Comparison of ENCODE assay signal across 26 cellular contexts in the genomic region with DNA sequence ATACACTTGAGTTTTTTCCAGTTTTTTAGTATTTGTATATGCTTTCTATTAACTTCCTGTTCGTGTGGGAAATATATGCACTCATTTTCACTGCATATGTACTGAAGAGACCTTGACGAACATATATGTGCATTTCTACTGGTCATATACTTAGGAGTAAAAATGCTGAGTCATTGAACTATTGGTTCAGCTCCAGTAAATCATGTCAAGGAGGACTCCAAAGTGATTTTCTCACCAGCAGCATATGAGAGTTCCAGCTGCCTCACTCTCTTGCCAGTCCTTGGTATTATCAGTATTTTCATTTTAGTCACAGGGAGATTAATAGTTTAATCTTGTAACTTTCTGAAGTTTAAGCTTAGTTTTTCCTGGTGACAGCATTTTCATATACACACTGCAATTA.
DNase-seq lines count a peak whose midpoint lies in the region; ATAC-seq, FAIRE-seq and TF ChIP-seq lines count a peak whose summit lies in the region.
"Had no signal": no experiment of that assay in that cellular context is flagged by ENCODE, and none has a peak within 500 bp of the region (broad histone marks: within the 10 kb centered on the region; RNA-seq: fewer than 3 reads in every experiment).

No MANE protein-coding gene starts in this region.

- H3K4me3 ChIP-seq in A549 (no peak overlapping the region), fibroblast of lung (replicated peaks in 1 of 4; ENCODE audit: control extremely low read depth in 1 of 4, insufficient read depth in 1 of 4, low read depth in 3 of 4, low read length in 4 of 4) (no peak overlapping the region)
- H3K4me3 ChIP-seq: coronary artery, gastrocnemius medialis, SJCRH30, transverse colon had no signal

- no peak for TF ChIP-seq EP300 in A549 (IDR thresholded peaks at IDR 0.05)

- no peak for TF ChIP-seq RAD21 in A549 (conservative IDR thresholded peaks at IDR 0.05 in 1 of 2, IDR thresholded peaks at IDR 0.05 in 1 of 2)

- CTCF ChIA-PET in A549 (lab: Yijun Ruan, JAX): no interaction called here

- no peak for ATAC-seq in A549
- ATAC-seq in activated CD4-positive, CD25-positive, alpha-beta regulatory T cell treated with anti-CD3 and anti-CD28 coated beads, Interleukin-2, amount 50 U/mL, for 24 hours: no peak
- ATAC-seq: gastrocnemius medialis; stimulated activated naive CD8-positive, alpha-beta T cell treated with anti-CD3 and anti-CD28 coated beads, Interleukin-15, amount 100 ng/mL, for 72 hours; T-helper 17 cell had no signal

- H3K9me3 ChIP-seq in A549 (no peaks in the 10 kb centered on the region), fibroblast of lung (ENCODE audit: control insufficient read depth, insufficient read depth, low read depth, low read length) (no peaks in the 10 kb centered on the region)
- H3K9me3 ChIP-seq: gastrocnemius medialis, SJCRH30, transverse colon had no signal

- DNase-seq in A549 (ENCODE audit: low read depth in 1 of 2, low spot score in 1 of 2) (peak in 1 of 2 experiments; percentile 21), ELR (ENCODE audit: low read depth) (peak; percentile 3), RKO (ENCODE audit: low spot score) (peak; percentile 20), fibroblast of lung (ENCODE audit: low read depth in 2 of 2) (peak; percentile 12 to 44), SIG-M5 (lab: John Stamatoyannopoulos, UW) (no peak), middle frontal gyrus (ENCODE audit: extremely low spot score, low spot score) (no peak), mesenteric fat pad (ENCODE audit: low spot score) (no peak)
- DNase-seq: activated CD4-positive, alpha-beta memory T cell treated with anti-CD3 and anti-CD28 coated beads for 36 hours; activated naive CD4-positive, alpha-beta T cell treated with Interleukin-2 at 50 U/mL for 16 hours; activated T-cell treated with anti-CD3 and anti-CD28 coated beads, Interleukin-2, amount 50 U/mL, for 1 hour; CD8-positive, alpha-beta memory T cell; gastrocnemius medialis; Karpas-422; kidney glomerular epithelial cell; NCI-H1436 treated with DMSO at 0.1 percent for 48 hours; NCI-H345; SJCRH30; small intestine; stimulated activated CD4-positive, alpha-beta T cell treated with anti-CD3 and anti-CD28 coated beads, Interleukin-4, amount 100 ng/mL, for 1 hour; stimulated activated naive CD8-positive, alpha-beta T cell treated with anti-CD3 and anti-CD28 coated beads, Interleukin-15, amount 100 ng/mL, for 72 hours; T-helper 17 cell; transverse colon; WERI-Rb-1 had no signal

- H3K4me1 ChIP-seq in A549: peaks cover 4% of the 10 kb centered on the region; the same call in 1 of the 3 replicates
- no peaks in the 10 kb centered on the region for H3K4me1 ChIP-seq in fibroblast of lung (ENCODE audit: control insufficient read depth, extremely low read depth, insufficient read depth, low read length)
- H3K4me1 ChIP-seq: gastrocnemius medialis, SJCRH30, transverse colon had no signal

- no peak for TF ChIP-seq CTCF in A549 (IDR thresholded peaks at IDR 0.05)
- no peak for TF ChIP-seq CTCF in fibroblast of lung (conservative IDR thresholded peaks at IDR 0.05 in 1 of 2, IDR thresholded peaks at IDR 0.05 in 1 of 2; ENCODE audit: low read depth in 1 of 2, low read length in 2 of 2)

- WGBS in A549 (ENCODE audit: missing lambda C conversion rate): 36% methylated on average over 2 of the region's 2 CpGs

- H3K27me3 ChIP-seq in fibroblast of lung (ENCODE audit: control insufficient read depth, insufficient read depth, low read length): no peaks in the 10 kb centered on the region
- H3K27me3 ChIP-seq: gastrocnemius medialis, SJCRH30, transverse colon had no signal

- POLR2A ChIA-PET in A549 (lab: Yijun Ruan, JAX): no interaction called here

- H3K4me2 ChIP-seq in A549 (no peak overlapping the region), fibroblast of lung (ENCODE audit: extremely low read depth, insufficient read depth, low read length) (no peak overlapping the region)

- no peaks in the 10 kb centered on the region for H3K36me3 ChIP-seq in fibroblast of lung (ENCODE audit: control insufficient read depth, insufficient read depth, low read length)
- H3K36me3 ChIP-seq: gastrocnemius medialis, SJCRH30, transverse colon, WERI-Rb-1 had no signal

- H4K20me1 ChIP-seq in fibroblast of lung (ENCODE audit: control insufficient read depth, extremely low read depth, insufficient read depth, low read length): no peaks in the 10 kb centered on the region

- H2AFZ ChIP-seq in fibroblast of lung (ENCODE audit: low read length): no peak overlapping the region

- H3K79me2 ChIP-seq in fibroblast of lung (ENCODE audit: control insufficient read depth, insufficient read depth, low read length): no peaks in the 10 kb centered on the region

- H3K27ac ChIP-seq in A549 (peak overlapping the region in 1 of 2 experiments; percentile 45; a peak in 1 of 6 replicates), fibroblast of lung (ENCODE audit: insufficient read depth, low read length) (no peak overlapping the region)
- H3K27ac ChIP-seq: coronary artery, gastrocnemius medialis, SJCRH30, transverse colon, WERI-Rb-1 had no signal

- no peak overlapping the region for H3K9ac ChIP-seq in fibroblast of lung (ENCODE audit: insufficient read depth, low read length)

- no peak for FAIRE-seq in A549 (lab: Jason Lieb, UNC)
- FAIRE-seq: endometrium, small intestine had no signal

- TF ChIP-seq POLR2A in A549 (IDR thresholded peaks at IDR 0.05; ENCODE audit: low read length): no peak

TF ChIP-seq in A549, 52 proteins besides CTCF, POLR2A, EP300 and RAD21:
- TF ChIP-seq NFE2L2 (conservative IDR thresholded peaks at IDR 0.05; ENCODE audit: low read length) (peak; percentile 93), GATA3 (IDR thresholded peaks at IDR 0.05; ENCODE audit: borderline replicate concordance) (no peak), MAFK (IDR thresholded peaks at IDR 0.05; ENCODE audit: partially characterized antibody) (peak; percentile 93)
TF ChIP-seq in A549: peak in this region for 2.

Comparison
In these comparisons a context has a peak if more than half of its experiments do, and no peak if none do; other contexts are left out.
1. DNase-seq: peak in ELR (single experiment), RKO (single experiment) and fibroblast of lung (2 of 2); none in SIG-M5 (single experiment), middle frontal gyrus (single experiment) and mesenteric fat pad (single experiment).